In the genomic region with DNA sequence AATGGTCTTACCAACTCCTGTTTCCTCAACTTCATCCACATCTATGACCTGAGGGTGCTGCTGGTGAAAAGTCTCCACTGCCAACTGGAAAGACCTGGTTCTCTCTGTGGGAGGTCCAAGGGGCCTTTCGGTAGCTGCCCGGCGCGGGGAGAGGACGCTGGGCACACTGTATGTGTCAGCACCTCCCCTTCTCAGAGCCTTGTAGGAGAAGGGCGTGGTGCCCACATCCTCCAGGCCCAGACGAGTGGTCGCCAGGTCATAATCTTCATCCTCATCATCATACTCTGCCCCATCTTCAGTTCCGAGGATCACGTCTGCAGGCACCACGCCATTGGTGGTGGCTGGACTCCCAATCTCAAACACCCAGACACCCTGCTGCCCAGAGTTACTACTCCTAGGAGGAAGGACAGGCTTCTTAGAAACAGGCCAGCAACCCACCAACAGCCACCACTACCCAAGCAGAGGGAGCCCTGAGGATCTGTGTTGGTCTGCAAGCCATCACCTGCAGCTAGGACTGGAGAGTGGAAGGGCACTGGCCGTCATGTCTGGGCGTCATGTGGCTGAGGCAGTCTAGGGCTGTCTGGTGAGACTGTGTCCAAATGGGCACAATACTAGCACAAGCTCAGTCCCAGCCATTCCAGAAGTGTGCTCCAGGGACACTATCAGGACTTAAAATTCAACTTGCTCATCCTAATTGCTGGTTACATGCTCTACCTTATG, we compare ENCODE assay signal across 30 cellular contexts. TPM values are rescaled to one million over a fixed set of nuclear protein-coding genes. Genes with fewer than 3 reads are reported as not detected.
"Had no signal": no experiment of that assay in that cellular context is flagged by ENCODE, and none has a peak within 500 bp of the region (broad histone marks: within the 10 kb centered on the region; RNA-seq: fewer than 3 reads in every experiment).

No MANE protein-coding gene starts in this region.

- H3K36me3 ChIP-seq: neural progenitor cell had no signal

- H3K36me3 Mint-ChIP-seq: immature natural killer cell; memory B cell; natural killer cell treated with Interleukin-12 subunit alpha and Interleukin-12 subunit beta and Interleukin-15 and Interleukin-18, amount 100 ng/mL, for 72 hours had no signal

- H3K9me3 ChIP-seq: mucosa of descending colon, ovary, psoas muscle, spleen, testis, tibial artery, upper lobe of left lung had no signal

- H3K4me1 Mint-ChIP-seq: immature natural killer cell; memory B cell; naive B cell; stimulated activated memory B cell treated with anti-CD40 and anti-IgM and Interleukin-4, amounts not matched to agents 10 μg/mL and 1 μg/mL and 100 μg/mL, for 72 hours had no signal

- ATAC-seq: esophagus mucosa; foreskin keratinocyte; left colon; mucosa of descending colon; psoas muscle; right cardiac atrium; stimulated activated memory B cell treated with anti-CD40 and anti-IgM and Interleukin-4, amounts not matched to agents 10 μg/mL and 1 μg/mL and 100 μg/mL, for 72 hours; stimulated activated naive CD8-positive, alpha-beta T cell treated with anti-CD3 and anti-CD28 coated beads, Interleukin-15, Interleukin-2, amounts not matched to agents 100 U/mL and 50 U/mL, for 24 hours had no signal

- H3K4me1 ChIP-seq: foreskin keratinocyte, neural progenitor cell, psoas muscle, testis had no signal

- H3K9me3 Mint-ChIP-seq: immature natural killer cell; memory B cell; natural killer cell treated with Interleukin-12 subunit alpha and Interleukin-12 subunit beta and Interleukin-15 and Interleukin-18, amount 100 ng/mL, for 72 hours; neural progenitor cell had no signal

- DNase-seq: cerebellar nuclear complex; cortex of kidney; foreskin keratinocyte; hypothalamus; immature natural killer cell; islet precursor cell; kidney glomerular epithelial cell; left colon; mucosa of descending colon; naive B cell; nucleus accumbens; ovary; posterior cingulate gyrus; psoas muscle; right cardiac atrium; spleen; stimulated activated CD4-positive, alpha-beta T cell treated with anti-CD3 and anti-CD28 coated beads, Interleukin-4, amount 100 ng/mL, for 4 hours; stimulated activated naive CD8-positive, alpha-beta T cell treated with anti-CD3 and anti-CD28 coated beads, Interleukin-15, Interleukin-2, amounts not matched to agents 100 U/mL and 50 U/mL, for 24 hours; substantia nigra; testis; tibial artery had no signal

- H3K4me3 ChIP-seq: lung, mucosa of descending colon, neural progenitor cell, ovary, psoas muscle, skin epidermis, spleen, testis, tibial artery, upper lobe of left lung had no signal

- H3K27ac Mint-ChIP-seq: immature natural killer cell; memory B cell; naive B cell; natural killer cell treated with Interleukin-12 subunit alpha and Interleukin-12 subunit beta and Interleukin-15 and Interleukin-18, amount 100 ng/mL, for 72 hours; neural progenitor cell; stimulated activated memory B cell treated with anti-CD40 and anti-IgM and Interleukin-4, amounts not matched to agents 10 μg/mL and 1 μg/mL and 100 μg/mL, for 72 hours had no signal

- H3K27ac ChIP-seq: epithelial cell of prostate, foreskin keratinocyte, neural progenitor cell, ovary, psoas muscle, skin epidermis, spleen, testis, tibial artery, upper lobe of left lung had no signal

- H3K4me3 Mint-ChIP-seq: immature natural killer cell; memory B cell; naive B cell; natural killer cell treated with Interleukin-12 subunit alpha and Interleukin-12 subunit beta and Interleukin-15 and Interleukin-18, amount 100 ng/mL, for 72 hours; neural progenitor cell; stimulated activated memory B cell treated with anti-CD40 and anti-IgM and Interleukin-4, amounts not matched to agents 10 μg/mL and 1 μg/mL and 100 μg/mL, for 72 hours had no signal

- H3K27me3 ChIP-seq: foreskin keratinocyte, neural progenitor cell, ovary, spleen, testis, tibial artery, upper lobe of left lung had no signal

RNA-seq across cellular contexts. Expression of gene NID1, which starts 22.8 kb away (rescaled TPM):
- total RNA-seq: natural killer cell treated with Interleukin-12 subunit alpha and Interleukin-12 subunit beta and Interleukin-15 and Interleukin-18, amount 100 ng/mL, for 72 hours had no signal
- polyA plus RNA-seq: immature natural killer cell had no signal
